Comparison of ENCODE assay signal across 36 cellular contexts in genomic region chr1:181733486-181733885, GRCh38.
"Had no signal": no experiment of that assay in that cellular context is flagged by ENCODE, and none has a peak within 500 bp of the region (broad histone marks: within the 10 kb centered on the region; RNA-seq: fewer than 3 reads in every experiment).

No MANE protein-coding gene starts in this region.

- H3K36me3 ChIP-seq: adrenal gland, ascending aorta, brain microvascular endothelial cell, breast epithelium, cardiac muscle cell had no signal

- DNase-seq: activated effector memory CD4-positive, alpha-beta T cell treated with anti-CD3 and anti-CD28 coated beads, Interleukin-2, amount 50 U/mL, for 16 hours; activated effector memory CD4-positive, alpha-beta T cell treated with Interleukin-2 at 50 U/mL for 16 hours; activated gamma-delta T cell; activated gamma-delta T cell treated with Interleukin-2 at 50 U/mL for 16 hours; activated naive CD4-positive, alpha-beta T cell; activated naive CD4-positive, alpha-beta T cell treated with anti-CD3 and anti-CD28 coated beads for 36 hours; activated naive CD4-positive, alpha-beta T cell treated with anti-CD3 and anti-CD28 coated beads, Interleukin-2, amount 10 ng/mL, durations not matched to agents 7 days and 5 days; activated naive CD4-positive, alpha-beta T cell treated with Interleukin-2 at 50 U/mL for 16 hours; activated naive CD8-positive, alpha-beta T cell treated with anti-CD3 and anti-CD28 coated beads, Interleukin-2, amount 10 ng/mL, durations not matched to agents 7 days and 5 days; activated T-cell treated with anti-CD3 and anti-CD28 coated beads for 4 hours; activated T-cell treated with anti-CD3 and anti-CD28 coated beads, Interleukin-2, amount 50 U/mL, for 1 hour; activated T-cell treated with anti-CD3 and anti-CD28 coated beads, Interleukin-2, amount 50 U/mL, for 24 hours; activated T-cell treated with anti-CD3 and anti-CD28 coated beads, Interleukin-2, amount 50 U/mL, for 4 hours; activated T-cell treated with anti-CD3 and anti-CD28 coated beads, Interleukin-2, amount 50 U/mL, for 48 hours; activated T-cell treated with anti-CD3 and anti-CD28 coated beads, Interleukin-2, amount 50 U/mL, for 72 hours; adrenal gland; amniotic stem cell; amygdala; anterior cingulate cortex; aorta; body of pancreas; brain microvascular endothelial cell; caudate nucleus; central memory CD4-positive, alpha-beta T cell; cerebellar nuclear complex had no signal

- H3K4me3 Mint-ChIP-seq: activated naive CD4-positive, alpha-beta T cell treated with anti-CD3 and anti-CD28 coated beads for 36 hours; activated naive CD4-positive, alpha-beta T cell treated with anti-CD3 and anti-CD28 coated beads, Interleukin-2, amount 10 ng/mL, durations not matched to agents 7 days and 5 days; activated naive CD4-positive, alpha-beta T cell treated with anti-CD3 and anti-CD28 coated beads, Interleukin-2, amount 50 U/mL, for 24 hours; activated naive CD8-positive, alpha-beta T cell; activated naive CD8-positive, alpha-beta T cell treated with anti-CD3 and anti-CD28 coated beads, Interleukin-2, amount 10 ng/mL, durations not matched to agents 7 days and 5 days; activated T-cell treated with anti-CD3 and anti-CD28 coated beads, Interleukin-2, amount 50 U/mL, for 24 hours; activated T-cell treated with anti-CD3 and anti-CD28 coated beads, Interleukin-2, amount 50 U/mL, for 4 hours; activated T-cell treated with anti-CD3 and anti-CD28 coated beads, Interleukin-2, amount 50 U/mL, for 72 hours; activated T-helper 1 cell treated with anti-CD3 and anti-CD28 coated beads, Interleukin-12 subunit alpha, Interleukin-12 subunit beta, Interleukin-2, Interleukin-4 antibody, amounts not matched to agents 30 ng/mL and 10 ng/mL and 1 ng/mL, durations not matched to agents 14 hours and 24 hours and 36 hours; activated T-helper 17 cell treated with anti-CD3 and anti-CD28 coated beads, Interleukin-2, amount 50 U/mL, for 72 hours; brain; central memory CD8-positive, alpha-beta T cell had no signal

- H3K9me3 ChIP-seq: adrenal gland, ascending aorta, body of pancreas, breast epithelium had no signal

- H3K4me1 ChIP-seq: adrenal gland, ascending aorta, body of pancreas, breast epithelium had no signal

- H3K27ac ChIP-seq: adrenal gland, ascending aorta, body of pancreas, brain microvascular endothelial cell, breast epithelium, cardiac muscle cell had no signal

- H3K27me3 ChIP-seq: adrenal gland, ascending aorta, body of pancreas, brain microvascular endothelial cell, breast epithelium had no signal

- ATAC-seq: activated naive CD4-positive, alpha-beta T cell treated with anti-CD3 and anti-CD28 coated beads, Interleukin-2, amount 50 U/mL, for 72 hours; activated T-cell treated with anti-CD3 and anti-CD28 coated beads, Interleukin-2, amount 50 U/mL, for 4 hours; activated T-cell treated with anti-CD3 and anti-CD28 coated beads, Interleukin-2, amount 50 U/mL, for 72 hours; activated T-helper 17 cell treated with anti-CD3 and anti-CD28 coated beads, Interleukin-2, amount 50 U/mL, for 72 hours; body of pancreas had no signal

- H3K27ac Mint-ChIP-seq: activated naive CD4-positive, alpha-beta T cell treated with anti-CD3 and anti-CD28 coated beads for 36 hours; activated naive CD4-positive, alpha-beta T cell treated with anti-CD3 and anti-CD28 coated beads, Interleukin-2, amount 10 ng/mL, durations not matched to agents 7 days and 5 days; activated naive CD4-positive, alpha-beta T cell treated with anti-CD3 and anti-CD28 coated beads, Interleukin-2, amount 50 U/mL, for 24 hours; activated naive CD4-positive, alpha-beta T cell treated with anti-CD3 and anti-CD28 coated beads, Interleukin-2, amount 50 U/mL, for 72 hours; activated naive CD8-positive, alpha-beta T cell; activated T-cell treated with anti-CD3 and anti-CD28 coated beads, Interleukin-2, amount 50 U/mL, for 24 hours; activated T-cell treated with anti-CD3 and anti-CD28 coated beads, Interleukin-2, amount 50 U/mL, for 72 hours; activated T-helper 1 cell treated with anti-CD3 and anti-CD28 coated beads, Interleukin-12 subunit alpha, Interleukin-12 subunit beta, Interleukin-2, Interleukin-4 antibody, amounts not matched to agents 30 ng/mL and 10 ng/mL and 1 ng/mL, durations not matched to agents 14 hours and 24 hours and 36 hours; activated T-helper 17 cell treated with anti-CD3 and anti-CD28 coated beads, Interleukin-2, amount 50 U/mL, for 72 hours; activated T-helper 2 cell treated with anti-CD3 and anti-CD28 coated beads, Interferon-gamma antibody, Interleukin-2, Interleukin-4, amounts not matched to agents 10 μg/mL and 5 μg/mL and 100 μg/mL, durations not matched to agents 14 hours and 24 hours and 36 hours; brain had no signal

- H3K4me1 Mint-ChIP-seq: activated naive CD4-positive, alpha-beta T cell treated with anti-CD3 and anti-CD28 coated beads, Interleukin-2, amount 10 ng/mL, durations not matched to agents 7 days and 5 days; activated naive CD4-positive, alpha-beta T cell treated with anti-CD3 and anti-CD28 coated beads, Interleukin-2, amount 50 U/mL, for 24 hours; activated naive CD8-positive, alpha-beta T cell treated with anti-CD3 and anti-CD28 coated beads, Interleukin-2, amount 10 ng/mL, durations not matched to agents 7 days and 5 days; activated T-helper 17 cell treated with anti-CD3 and anti-CD28 coated beads, Interleukin-2, amount 50 U/mL, for 72 hours; brain had no signal

- H3K27me3 Mint-ChIP-seq: activated naive CD4-positive, alpha-beta T cell treated with anti-CD3 and anti-CD28 coated beads, Interleukin-2, amount 10 ng/mL, durations not matched to agents 7 days and 5 days; activated naive CD4-positive, alpha-beta T cell treated with anti-CD3 and anti-CD28 coated beads, Interleukin-2, amount 50 U/mL, for 24 hours; activated naive CD8-positive, alpha-beta T cell treated with anti-CD3 and anti-CD28 coated beads, Interleukin-2, amount 10 ng/mL, durations not matched to agents 7 days and 5 days had no signal

- H3K36me3 Mint-ChIP-seq: activated naive CD4-positive, alpha-beta T cell treated with anti-CD3 and anti-CD28 coated beads, Interleukin-2, amount 10 ng/mL, durations not matched to agents 7 days and 5 days; activated naive CD4-positive, alpha-beta T cell treated with anti-CD3 and anti-CD28 coated beads, Interleukin-2, amount 50 U/mL, for 24 hours; activated naive CD4-positive, alpha-beta T cell treated with anti-CD3 and anti-CD28 coated beads, Interleukin-2, amount 50 U/mL, for 72 hours; activated naive CD8-positive, alpha-beta T cell; activated naive CD8-positive, alpha-beta T cell treated with anti-CD3 and anti-CD28 coated beads, Interleukin-2, amount 10 ng/mL, durations not matched to agents 7 days and 5 days had no signal

- H3K9me3 Mint-ChIP-seq: activated naive CD4-positive, alpha-beta T cell treated with anti-CD3 and anti-CD28 coated beads for 36 hours; activated naive CD4-positive, alpha-beta T cell treated with anti-CD3 and anti-CD28 coated beads, Interleukin-2, amount 10 ng/mL, durations not matched to agents 7 days and 5 days; activated naive CD4-positive, alpha-beta T cell treated with anti-CD3 and anti-CD28 coated beads, Interleukin-2, amount 50 U/mL, for 24 hours; activated naive CD4-positive, alpha-beta T cell treated with anti-CD3 and anti-CD28 coated beads, Interleukin-2, amount 50 U/mL, for 72 hours; activated naive CD8-positive, alpha-beta T cell treated with anti-CD3 and anti-CD28 coated beads, Interleukin-2, amount 10 ng/mL, durations not matched to agents 7 days and 5 days; activated T-cell treated with anti-CD3 and anti-CD28 coated beads, Interleukin-2, amount 50 U/mL, for 24 hours; activated T-cell treated with anti-CD3 and anti-CD28 coated beads, Interleukin-2, amount 50 U/mL, for 4 hours; activated T-cell treated with anti-CD3 and anti-CD28 coated beads, Interleukin-2, amount 50 U/mL, for 72 hours; activated T-helper 1 cell treated with anti-CD3 and anti-CD28 coated beads, Interleukin-12 subunit alpha, Interleukin-12 subunit beta, Interleukin-2, Interleukin-4 antibody, amounts not matched to agents 30 ng/mL and 10 ng/mL and 1 ng/mL, durations not matched to agents 14 hours and 24 hours and 36 hours; activated T-helper 17 cell treated with anti-CD3 and anti-CD28 coated beads, Interleukin-2, amount 50 U/mL, for 72 hours; activated T-helper 2 cell treated with anti-CD3 and anti-CD28 coated beads, Interferon-gamma antibody, Interleukin-2, Interleukin-4, amounts not matched to agents 10 μg/mL and 5 μg/mL and 100 μg/mL, durations not matched to agents 14 hours and 24 hours and 36 hours; brain; central memory CD8-positive, alpha-beta T cell had no signal

- H3K4me3 ChIP-seq: adrenal gland, ascending aorta, body of pancreas, breast epithelium, cardiac muscle cell had no signal
